In genomic region chr9:21576331-21577189, GRCh38 we compare ENCODE assay signal across 9 cellular contexts.
A peak's percentile ranks its signal among the peaks of the same experiment; 100 is the strongest.
DNase-seq lines count a peak whose midpoint lies in the region; ATAC-seq, FAIRE-seq and TF ChIP-seq lines count a peak whose summit lies in the region.
"Had no signal": no experiment of that assay in that cellular context is flagged by ENCODE, and none has a peak within 500 bp of the region (broad histone marks: within the 10 kb centered on the region; RNA-seq: fewer than 3 reads in every experiment).

No MANE protein-coding gene starts in this region.

- H3K27me3 Mint-ChIP-seq in activated CD4-positive, alpha-beta T cell treated with anti-CD3 and anti-CD28 coated beads, Interleukin-2, amount 10 ng/mL, durations not matched to agents 24 days and 14 days = peaks cover 27% of the 10 kb centered on the region
- peaks cover 46 to 67% of the 10 kb centered on the region in 2 donors for H3K27me3 Mint-ChIP-seq in natural killer cell (ENCODE audit: low read depth in 2 of 2)

- H2AFZ ChIP-seq in Loucy (ENCODE audit: low read length) (peak overlapping the region; percentile 54; the same call in 1 of the 2 replicates), MM.1S (ENCODE audit: low read length) (no peak overlapping the region)

- H3F3A ChIP-seq in Loucy (ENCODE audit: low read depth) (no peaks in the 10 kb centered on the region), MM.1S (ENCODE audit: insufficient read depth, low read length) (no peaks in the 10 kb centered on the region)

- intact Hi-C loops in activated CD4-positive, alpha-beta T cell treated with anti-CD3 and anti-CD28 coated beads, Interleukin-2, amount 10 ng/mL, durations not matched to agents 24 days and 14 days (cut with micrococcal nuclease) = loop anchor here (1.0 to 5.0 kb wide), 3 partner anchors 17 to 186 kb away; no protein-coding TSS in a partner anchor
- intact Hi-C loops in natural killer cell (cut with micrococcal nuclease) = no loop called here

- TF ChIP-seq CTCF in Loucy (conservative IDR thresholded peaks at IDR 0.05; ENCODE audit: low read length) (no peak), bronchial epithelial cell (IDR thresholded peaks at IDR 0.05; ENCODE audit: insufficient read depth, low read length, severe bottlenecking) (no peak), natural killer cell (IDR thresholded peaks at IDR 0.05) (no peak), MM.1S (IDR thresholded peaks at IDR 0.05; ENCODE audit: low read length) (no peak)

- H4K20me1 ChIP-seq in Loucy (ENCODE audit: insufficient read depth, low read length, poor library complexity, severe bottlenecking) (no peaks in the 10 kb centered on the region), MM.1S (ENCODE audit: insufficient read depth, low read length) (no peaks in the 10 kb centered on the region)

- no peaks in the 10 kb centered on the region for H3K9me3 ChIP-seq in Loucy (ENCODE audit: insufficient read depth, low read depth, low read length)
- no peaks in the 10 kb centered on the region for H3K9me3 ChIP-seq in MM.1S (replicated peaks; ENCODE audit: insufficient read depth, low read length)

- H3K36me3 ChIP-seq in Loucy (ENCODE audit: insufficient read depth, low read length) (no peaks in the 10 kb centered on the region), bronchial epithelial cell (ENCODE audit: control insufficient read depth, insufficient read depth, low read length) (no peaks in the 10 kb centered on the region), MM.1S (replicated peaks; ENCODE audit: insufficient read depth, low read length) (no peaks in the 10 kb centered on the region)

- DNase-seq in activated CD4-positive, alpha-beta T cell treated with anti-CD3 and anti-CD28 coated beads, Interleukin-2, amount 10 ng/mL, durations not matched to agents 24 days and 14 days = peak; percentile 72
- no peak for DNase-seq in activated CD4-positive, alpha-beta T cell treated with anti-CD3 and anti-CD28 coated beads for 1 hour
- DNase-seq in bronchial epithelial cell (ENCODE audit: low read depth) (peak; percentile 97), natural killer cell (no peak), GM19240 (ENCODE audit: insufficient read length, low spot score) (no peak), MM.1S (no peak)
- DNase-seq in activated effector memory CD4-positive, alpha-beta T cell treated with anti-CD3 and anti-CD28 coated beads, Interleukin-2, amount 50 U/mL, for 16 hours = no peak
- DNase-seq: DND-41 had no signal

- H3K9ac ChIP-seq in Loucy (ENCODE audit: low read depth, low read length, poor library complexity, severe bottlenecking) (no peak overlapping the region), MM.1S (ENCODE audit: low read length) (no peak overlapping the region)

- no peaks in the 10 kb centered on the region for H3K36me3 Mint-ChIP-seq in activated CD4-positive, alpha-beta T cell treated with anti-CD3 and anti-CD28 coated beads, Interleukin-2, amount 10 ng/mL, durations not matched to agents 24 days and 14 days (ENCODE audit: low read depth)
- H3K36me3 Mint-ChIP-seq in natural killer cell = peaks cover 6% of the 10 kb centered on the region

- H3K27me3 ChIP-seq in Loucy (ENCODE audit: insufficient read depth, low read length, poor library complexity, severe bottlenecking) (no peaks in the 10 kb centered on the region), bronchial epithelial cell (ENCODE audit: control insufficient read depth, insufficient read depth, low read length) (no peaks in the 10 kb centered on the region), MM.1S (replicated peaks; ENCODE audit: insufficient read depth, low read length) (no peaks in the 10 kb centered on the region)

- H3K9me2 ChIP-seq in Loucy (replicated peaks; ENCODE audit: low read depth, low read length) (no peaks in the 10 kb centered on the region), MM.1S (replicated peaks; ENCODE audit: insufficient read depth, low read length) (no peaks in the 10 kb centered on the region)

- no peak overlapping the region for H3K27ac Mint-ChIP-seq in activated CD4-positive, alpha-beta T cell treated with anti-CD3 and anti-CD28 coated beads, Interleukin-2, amount 10 ng/mL, durations not matched to agents 24 days and 14 days
- H3K27ac Mint-ChIP-seq in natural killer cell = no peak overlapping the region

- no peak overlapping the region for H3K4me3 ChIP-seq in Loucy (ENCODE audit: low read length, poor library complexity, severe bottlenecking)
- peak overlapping the region; percentile 23 for H3K4me3 ChIP-seq in bronchial epithelial cell (ENCODE audit: low read depth, low read length)
- no peak overlapping the region for H3K4me3 ChIP-seq in MM.1S (ENCODE audit: low read length)

- H3K4me1 ChIP-seq in Loucy (ENCODE audit: insufficient read depth, low read length, poor library complexity, severe bottlenecking) (peaks cover 7% of the 10 kb centered on the region), MM.1S (ENCODE audit: low read length) (no peaks in the 10 kb centered on the region)

- no peak overlapping the region for H3K4me2 ChIP-seq in Loucy (ENCODE audit: low read depth, low read length, poor library complexity, severe bottlenecking)
- no peak overlapping the region for H3K4me2 ChIP-seq in MM.1S (ENCODE audit: low read depth, low read length)

- H3K79me2 ChIP-seq in Loucy (ENCODE audit: insufficient read depth, low read length) (no peaks in the 10 kb centered on the region), MM.1S (ENCODE audit: low read length) (no peaks in the 10 kb centered on the region)

- peaks cover 29% of the 10 kb centered on the region for H3K4me1 Mint-ChIP-seq in activated CD4-positive, alpha-beta T cell treated with anti-CD3 and anti-CD28 coated beads, Interleukin-2, amount 10 ng/mL, durations not matched to agents 24 days and 14 days
- peaks cover 19 to 21% of the 10 kb centered on the region in 2 donors for H3K4me1 Mint-ChIP-seq in natural killer cell

- no peak for ATAC-seq in natural killer cell

- no peak overlapping the region for H3K27ac ChIP-seq in MM.1S (ENCODE audit: low read length)

- peaks cover 7% of the 10 kb centered on the region for H3K9me3 Mint-ChIP-seq in activated CD4-positive, alpha-beta T cell treated with anti-CD3 and anti-CD28 coated beads, Interleukin-2, amount 10 ng/mL, durations not matched to agents 24 days and 14 days
- no peaks in the 10 kb centered on the region for H3K9me3 Mint-ChIP-seq in natural killer cell

- H3K4me3 Mint-ChIP-seq in activated CD4-positive, alpha-beta T cell treated with anti-CD3 and anti-CD28 coated beads, Interleukin-2, amount 10 ng/mL, durations not matched to agents 24 days and 14 days = peak overlapping the region; percentile 7
- H3K4me3 Mint-ChIP-seq in natural killer cell = peak overlapping the region; percentile 51

- peak; percentile 90 for FAIRE-seq in bronchial epithelial cell (lab: Jason Lieb, UNC)

Comparison
In these comparisons a context has a peak if more than half of its experiments do, and no peak if none do; other contexts are left out.
1. DNase-seq: peak in activated CD4-positive, alpha-beta T cell treated with anti-CD3 and anti-CD28 coated beads, Interleukin-2, amount 10 ng/mL, durations not matched to agents 24 days and 14 days (single experiment) and bronchial epithelial cell (single experiment); none in activated CD4-positive, alpha-beta T cell treated with anti-CD3 and anti-CD28 coated beads for 1 hour (single experiment), natural killer cell (single experiment), activated effector memory CD4-positive, alpha-beta T cell treated with anti-CD3 and anti-CD28 coated beads, Interleukin-2, amount 50 U/mL, for 16 hours (single experiment), GM19240 (single experiment) and MM.1S (single experiment).